ENCODE assay signal across 8 cellular contexts in the genomic region with DNA sequence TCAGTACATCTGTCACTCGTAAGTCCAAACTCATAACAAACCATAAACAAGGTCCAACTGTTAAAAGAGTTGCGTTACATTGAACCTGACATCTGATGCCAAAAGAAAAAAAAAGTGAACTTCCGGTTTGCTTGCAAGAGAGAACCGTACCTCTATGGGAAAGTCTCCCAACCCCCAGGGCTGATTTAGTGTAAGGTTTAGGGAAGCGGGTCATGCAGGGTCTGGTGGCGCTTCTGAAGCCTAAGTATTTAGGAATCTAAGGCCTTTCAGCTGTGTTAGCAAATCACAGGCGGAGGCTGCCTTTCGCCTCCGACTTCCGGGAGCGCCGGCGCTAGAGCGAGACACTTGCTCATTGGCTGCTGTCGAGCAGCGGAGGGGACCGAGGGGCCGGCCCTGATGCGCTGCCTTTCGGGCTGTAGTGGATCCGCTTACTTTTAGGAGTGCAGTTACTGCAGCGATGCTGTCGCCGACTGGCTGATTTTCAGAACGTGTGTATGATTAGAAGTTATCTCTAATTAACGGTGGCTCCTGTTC. TPM values are rescaled to one million over a fixed set of nuclear protein-coding genes. Genes with fewer than 3 reads are reported as not detected.
DNase-seq lines count a peak whose midpoint lies in the region; ATAC-seq lines count a peak whose summit lies in the region.

No MANE protein-coding gene starts in this region.

- peak overlapping the region; percentile 70 for H3K4me3 ChIP-seq in endocrine pancreas (ENCODE audit: control insufficient read depth, insufficient read depth, low read length)
- peak overlapping the region; percentile 13 for H3K4me3 ChIP-seq in mesendoderm (ENCODE audit: low read length)

- H3K79me1 ChIP-seq in mesendoderm (ENCODE audit: low read length): no peaks in the 10 kb centered on the region

- H3K36me3 Mint-ChIP-seq in activated CD8-positive, alpha-beta memory T cell treated with anti-CD3 and anti-CD28 coated beads, Interleukin-2, amount 10 ng/mL, durations not matched to agents 7 days and 5 days: peaks cover 7% of the 10 kb centered on the region

- no peak overlapping the region for H2BK5ac ChIP-seq in mesendoderm (ENCODE audit: low read length)

- H3K9me3 ChIP-seq in endocrine pancreas (ENCODE audit: control insufficient read depth, low read length): no peaks in the 10 kb centered on the region

- no peak overlapping the region for H4K5ac ChIP-seq in mesendoderm (ENCODE audit: low read length)

- H3K36me3 ChIP-seq in endocrine pancreas (ENCODE audit: control insufficient read depth, insufficient read depth, low read length) (no peaks in the 10 kb centered on the region), mesendoderm (ENCODE audit: control insufficient read depth, insufficient read depth, low read length) (no peaks in the 10 kb centered on the region)

- CTCF ChIA-PET in activated CD8-positive, alpha-beta memory T cell treated with anti-CD3 and anti-CD28 coated beads, Interleukin-2, amount 10 ng/mL, durations not matched to agents 7 days and 5 days (lab: Charles Lee): interaction anchor here (0.9 to 2.2 kb wide), 8 partner anchors 10 to 333 kb away, joined by 3 to 12 read pairs (median 4); partner anchors contain the start of genes GNPDA1, NDFIP1 and RNF14

- ATAC-seq in GM21367 (IDR thresholded peaks at IDR 0.05; ENCODE audit: unreplicated experiment): peak; percentile 100
- peak; percentile 100 for ATAC-seq in activated CD8-positive, alpha-beta memory T cell treated with anti-CD3 and anti-CD28 coated beads, Interleukin-2, amount 10 ng/mL, durations not matched to agents 7 days and 5 days

- no peak overlapping the region for H2AK5ac ChIP-seq in mesendoderm (ENCODE audit: low read length)

- WGBS in mesendoderm (ENCODE audit: extremely low coverage, insufficient coverage, low lambda C conversion rate): no CpG with 5 or more reads among the region's 26 CpGs

- peak overlapping the region; percentile 81 for H3K4me3 Mint-ChIP-seq in activated CD8-positive, alpha-beta memory T cell treated with anti-CD3 and anti-CD28 coated beads, Interleukin-2, amount 10 ng/mL, durations not matched to agents 7 days and 5 days

- H3K9ac ChIP-seq in endocrine pancreas (ENCODE audit: control insufficient read depth, insufficient read depth, low read length) (no peak overlapping the region), mesendoderm (ENCODE audit: low read length) (peak overlapping the region; percentile 63)

- H2BK15ac ChIP-seq in mesendoderm (replicated peaks; ENCODE audit: low read depth): no peak overlapping the region

- H3K27me3 ChIP-seq in endocrine pancreas (ENCODE audit: control insufficient read depth, insufficient read depth, low read length): no peaks in the 10 kb centered on the region
- H3K27me3 ChIP-seq in mesendoderm (ENCODE audit: insufficient read depth, low read length, poor library complexity): no peaks in the 10 kb centered on the region

- no peaks in the 10 kb centered on the region for H3K79me2 ChIP-seq in mesendoderm (ENCODE audit: control insufficient read depth, insufficient read depth, low read length)

- H3K9me3 Mint-ChIP-seq in activated CD8-positive, alpha-beta memory T cell treated with anti-CD3 and anti-CD28 coated beads, Interleukin-2, amount 10 ng/mL, durations not matched to agents 7 days and 5 days (ENCODE audit: low read depth): peaks cover 7% of the 10 kb centered on the region

- peak overlapping the region; percentile 81 for H3K56ac ChIP-seq in mesendoderm (ENCODE audit: low read length)

- H3K4ac ChIP-seq in mesendoderm (ENCODE audit: low read depth, low read length): no peak overlapping the region

- peak overlapping the region; percentile 98 for H3K27ac Mint-ChIP-seq in activated CD8-positive, alpha-beta memory T cell treated with anti-CD3 and anti-CD28 coated beads, Interleukin-2, amount 10 ng/mL, durations not matched to agents 7 days and 5 days

- no peak overlapping the region for H3K23ac ChIP-seq in mesendoderm (ENCODE audit: low read length)

- no peak overlapping the region for H3K18ac ChIP-seq in mesendoderm (ENCODE audit: low read length)

- peak overlapping the region; percentile 61 for H3K4me2 ChIP-seq in mesendoderm (ENCODE audit: low read length)

- no peaks in the 10 kb centered on the region for H3K4me1 ChIP-seq in endocrine pancreas (ENCODE audit: control insufficient read depth, insufficient read depth, low read length)
- peaks cover 1% of the 10 kb centered on the region for H3K4me1 ChIP-seq in mesendoderm (ENCODE audit: control insufficient read depth, low read depth, low read length)

- no peak overlapping the region for H2BK120ac ChIP-seq in mesendoderm (ENCODE audit: low read depth, low read length)

- H3K27ac ChIP-seq in mesendoderm (ENCODE audit: low read depth, low read length): peak overlapping the region; percentile 55

- peaks cover 19% of the 10 kb centered on the region for H3K27me3 Mint-ChIP-seq in activated CD8-positive, alpha-beta memory T cell treated with anti-CD3 and anti-CD28 coated beads, Interleukin-2, amount 10 ng/mL, durations not matched to agents 7 days and 5 days

- H3K4me1 Mint-ChIP-seq in activated CD8-positive, alpha-beta memory T cell treated with anti-CD3 and anti-CD28 coated beads, Interleukin-2, amount 10 ng/mL, durations not matched to agents 7 days and 5 days: peaks cover 16% of the 10 kb centered on the region

- no peak overlapping the region for H4K8ac ChIP-seq in mesendoderm (ENCODE audit: low read depth, low read length)

- DNase-seq in COR-L47 (lab: John Stamatoyannopoulos, UW) (peak; percentile 75), HT-29 (ENCODE audit: low spot score) (peak; percentile 78), NOMO-1 treated with DMSO at 0.1 percent for 48 hours (lab: John Stamatoyannopoulos, UW; ENCODE audit: unreplicated experiment) (peak; percentile 92), mesendoderm (peak; percentile 98)
- peak; percentile 92 for DNase-seq in activated CD8-positive, alpha-beta memory T cell treated with anti-CD3 and anti-CD28 coated beads, Interleukin-2, amount 10 ng/mL, durations not matched to agents 7 days and 5 days
- DNase-seq in stimulated activated CD8-positive, alpha-beta memory T cell treated with anti-CD3 and anti-CD28 coated beads, Interleukin-12 subunit alpha, Interleukin-12 subunit beta, amount 100 ng/mL, for 24 hours (ENCODE audit: extremely low read depth): peak; percentile 66

RNA-seq across cellular contexts. Expression of gene GNPDA1, which starts 12.0 kb away (rescaled TPM):
- 34.0 and 37.3 TPM in 2 replicates for total RNA-seq in HT-29 (2014; rRNA removed; shearing (Covaris generic))
- 10 to 100 TPM in 1 of 2 experiments, 1 to 10 TPM in 1; 7.7 to 10.0 TPM for total RNA-seq in activated CD8-positive, alpha-beta memory T cell treated with anti-CD3 and anti-CD28 coated beads, Interleukin-2, amount 10 ng/mL, durations not matched to agents 7 days and 5 days
- polyA plus RNA-seq in mesendoderm (2013, experiment 1 of 2): 61.7 TPM
- polyA plus RNA-seq in mesendoderm (2013, experiment 2 of 2): 60.5 TPM

RNA-seq across cellular contexts. Expression of gene RNF14, which starts 55.9 kb away (rescaled TPM):
- total RNA-seq in HT-29 (2014; rRNA removed; shearing (Covaris generic)): 12.0 and 17.5 TPM in 2 replicates
- total RNA-seq in activated CD8-positive, alpha-beta memory T cell treated with anti-CD3 and anti-CD28 coated beads, Interleukin-2, amount 10 ng/mL, durations not matched to agents 7 days and 5 days: 10 to 100 TPM; 23.8 to 28.2 TPM
- polyA plus RNA-seq in mesendoderm (2013, experiment 1 of 2): 17.6 TPM
- polyA plus RNA-seq in mesendoderm (2013, experiment 2 of 2): 18.8 TPM

Comparison
In these comparisons a context has a peak if more than half of its experiments do, and no peak if none do; other contexts are left out.
1. Peak in every context shown above with its lines: DNase-seq, ATAC-seq, H3K4me3 ChIP-seq and H3K27ac ChIP-seq.